3 cellular contexts compared by ENCODE assay signal in genomic region chr13:79688741-79689140, GRCh38.
"Had no signal": no experiment of that assay in that cellular context is flagged by ENCODE, and none has a peak within 500 bp of the region (broad histone marks: within the 10 kb centered on the region; RNA-seq: fewer than 3 reads in every experiment).

No MANE protein-coding gene starts in this region.

- DNase-seq: GDM1, GF-D8 had no signal

- H3K4me3 ChIP-seq: GM12878 had no signal
